Comparison of ENCODE assay signal across 29 cellular contexts in the genomic region with DNA sequence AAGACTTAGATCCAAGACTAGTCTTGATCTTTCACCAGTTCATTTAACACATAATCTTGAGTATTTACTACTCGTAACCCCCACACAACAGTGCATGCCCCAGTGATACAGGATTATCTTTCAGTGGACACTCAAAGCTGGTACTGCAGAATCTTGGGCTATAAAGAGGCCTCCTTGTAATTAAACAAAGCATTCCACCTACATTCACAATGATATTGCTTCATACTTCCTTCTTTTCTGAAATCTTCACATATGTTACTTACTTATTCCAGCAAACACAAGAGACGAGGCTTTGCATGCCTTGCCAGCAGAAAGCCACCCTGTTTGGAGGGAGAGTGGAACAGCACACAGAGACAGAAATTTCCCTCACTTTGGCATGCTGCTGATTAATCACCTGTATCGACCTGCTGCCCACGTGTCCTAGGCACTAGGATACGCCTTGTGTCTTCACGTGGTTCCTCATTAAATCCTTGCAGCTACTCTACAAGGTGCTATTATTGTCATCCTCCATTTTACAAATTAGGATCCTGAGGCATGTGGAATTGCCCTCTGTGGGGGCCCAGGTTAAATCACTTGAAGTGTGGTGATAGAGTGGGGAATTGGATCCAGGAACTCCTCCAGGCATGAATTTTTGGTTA.
DNase-seq lines count a peak whose midpoint lies in the region; ATAC-seq, FAIRE-seq and TF ChIP-seq lines count a peak whose summit lies in the region.
"Had no signal": no experiment of that assay in that cellular context is flagged by ENCODE, and none has a peak within 500 bp of the region (broad histone marks: within the 10 kb centered on the region; RNA-seq: fewer than 3 reads in every experiment).

No MANE protein-coding gene starts in this region.

- H2AFZ ChIP-seq in neural progenitor cell (replicated peaks): no peak overlapping the region
- H2AFZ ChIP-seq: PC-9 had no signal

- peak overlapping the region; percentile 17 for H3K4me3 Mint-ChIP-seq in neural progenitor cell
- H3K4me3 Mint-ChIP-seq: B cell; CD8-positive, alpha-beta T cell; IgD-negative memory B cell had no signal

- no peaks in the 10 kb centered on the region for H4K20me1 ChIP-seq in neural progenitor cell (ENCODE audit: low read depth)

- no peak overlapping the region for H3K9ac ChIP-seq in neural progenitor cell

- intact Hi-C loops in testis (cut with DNase I; ENCODE audit: low total_unique reads): no loop called here

- TF ChIP-seq POLR2A in testis (IDR thresholded peaks at IDR 0.05): no peak

- H3K27me3 ChIP-seq in neural progenitor cell: no peaks in the 10 kb centered on the region
- no peaks in the 10 kb centered on the region for H3K27me3 ChIP-seq in testis
- H3K27me3 ChIP-seq: SJSA1 had no signal

- H3K9me3 Mint-ChIP-seq in neural progenitor cell: peaks cover 10% of the 10 kb centered on the region

- no peaks in the 10 kb centered on the region for H3F3A ChIP-seq in neural progenitor cell (ENCODE audit: low read depth)

- TF ChIP-seq CTCF in D721Med (IDR thresholded peaks at IDR 0.05; ENCODE audit: insufficient read depth, missing control alignments) (no peak), VCaP (conservative IDR thresholded peaks at IDR 0.05) (no peak), neural progenitor cell (IDR thresholded peaks at IDR 0.05) (no peak), testis (IDR thresholded peaks at IDR 0.05) (no peak)

- WGBS in testis, 2 donors: 61 to 63% methylated on average over 6 of the region's 6 CpGs

- DNase-seq in D721Med (ENCODE audit: insufficient read length, low spot score): no peak
- DNase-seq in islet precursor cell: peak; percentile 30
- no peak for DNase-seq in neural progenitor cell (ENCODE audit: low spot score)
- DNase-seq in testis: no peak
- DNase-seq: Caco-2; CD8-positive, alpha-beta T cell; DMS 273 treated with DMSO at 0.1 percent for 48 hours; DMS79 treated with DMSO at 0.1 percent for 48 hours; GF-D8; HCEC 1CT; NCI-H1092 treated with DMSO at 0.1 percent for 48 hours; NCI-H1436; NCI-H187; NCI-H2081 treated with DMSO at 0.1 percent for 48 hours; NCI-H2171 treated with DMSO at 0.1 percent for 48 hours; NCI-H524; NCI-H774; PC-9; Right ventricle myocardium superior; RPMI8226 had no signal

- no peaks in the 10 kb centered on the region for H3K79me2 ChIP-seq in neural progenitor cell (ENCODE audit: low read depth)

- H3K4me2 ChIP-seq in neural progenitor cell: no peak overlapping the region
- H3K4me2 ChIP-seq: PC-9 had no signal

- H3K27me3 Mint-ChIP-seq in neural progenitor cell (ENCODE audit: insufficient read depth, low read depth): peaks cover 4% of the 10 kb centered on the region
- H3K27me3 Mint-ChIP-seq: B cell had no signal

- peaks cover 47% of the 10 kb centered on the region for H3K4me1 Mint-ChIP-seq in neural progenitor cell
- H3K4me1 Mint-ChIP-seq: B cell, IgD-negative memory B cell had no signal

- H3K4me1 ChIP-seq in neural progenitor cell (no peaks in the 10 kb centered on the region), testis (no peaks in the 10 kb centered on the region)
- H3K4me1 ChIP-seq: Caco-2, SJSA1 had no signal

- ATAC-seq in GM21786 (IDR thresholded peaks at IDR 0.05; ENCODE audit: unreplicated experiment): no peak
- no peak for ATAC-seq in HG02623 (IDR thresholded peaks at IDR 0.05; ENCODE audit: unreplicated experiment)
- ATAC-seq: CD8-positive, alpha-beta T cell had no signal

- H3K36me3 Mint-ChIP-seq in neural progenitor cell: no peaks in the 10 kb centered on the region
- H3K36me3 Mint-ChIP-seq: CD8-positive, alpha-beta T cell; IgD-negative memory B cell had no signal

- FAIRE-seq in D721Med (lab: Jason Lieb, UNC): peak; percentile 21
- FAIRE-seq: GM12891, H1 had no signal

- peak overlapping the region; percentile 75 for H3K27ac ChIP-seq in VCaP
- no peak overlapping the region for H3K27ac ChIP-seq in neural progenitor cell
- H3K27ac ChIP-seq in testis: no peak overlapping the region
- H3K27ac ChIP-seq: C4-2B, PC-9, SJSA1 had no signal

- H3K36me3 ChIP-seq in neural progenitor cell (no peaks in the 10 kb centered on the region), testis (ENCODE audit: low read depth, missing control alignments) (no peaks in the 10 kb centered on the region)
- H3K36me3 ChIP-seq: SJSA1 had no signal

- H3K4me3 ChIP-seq in neural progenitor cell (no peak overlapping the region), testis (no peak overlapping the region)
- H3K4me3 ChIP-seq: PC-9, SJSA1 had no signal

- no peaks in the 10 kb centered on the region for H3K9me3 ChIP-seq in neural progenitor cell (ENCODE audit: low read depth)
- H3K9me3 ChIP-seq in testis: no peaks in the 10 kb centered on the region
- H3K9me3 ChIP-seq: Caco-2, SJSA1 had no signal

- peak overlapping the region; percentile 82 for H3K27ac Mint-ChIP-seq in neural progenitor cell
- H3K27ac Mint-ChIP-seq: B cell; CD8-positive, alpha-beta T cell; IgD-negative memory B cell had no signal
